Comparison of ENCODE assay signal across 9 cellular contexts in genomic region chr10:84375011-84375410, GRCh38. TPM values are rescaled to one million over a fixed set of nuclear protein-coding genes. Genes with fewer than 3 reads are reported as not detected.
DNase-seq lines count a peak whose midpoint lies in the region; ATAC-seq and TF ChIP-seq lines count a peak whose summit lies in the region.
"Had no signal": no experiment of that assay in that cellular context is flagged by ENCODE, and none has a peak within 500 bp of the region (broad histone marks: within the 10 kb centered on the region; RNA-seq: fewer than 3 reads in every experiment).

No MANE protein-coding gene starts in this region.

- H3K4me3 ChIP-seq in BJ (ENCODE audit: low read depth, low read length) (no peak overlapping the region), GM12865 (ENCODE audit: low read depth, low read length) (no peak overlapping the region), OCI-LY7 (ENCODE audit: low read depth, low read length, poor library complexity, severe bottlenecking) (no peak overlapping the region), thoracic aorta (no peak overlapping the region)
- H3K4me3 ChIP-seq: skin epidermis had no signal

- no TSS peak for BruUV-seq in OCI-LY7 (replicated peaks; lab: Mats Ljungman, UMichigan)

- ATAC-seq in HG03378 (IDR thresholded peaks at IDR 0.05; ENCODE audit: unreplicated experiment) (peak; percentile 57), thoracic aorta (ENCODE audit: insufficient number of reproducible peaks, low FRiP score, low read depth) (no peak), GM18517 (IDR thresholded peaks at IDR 0.05; ENCODE audit: unreplicated experiment) (no peak)

- H3K27ac ChIP-seq in OCI-LY7 (ENCODE audit: low read depth, low read length, poor library complexity, severe bottlenecking) (no peak overlapping the region), thoracic aorta (no peak overlapping the region)
- H3K27ac ChIP-seq: skin epidermis had no signal

- H3K9me2 ChIP-seq in OCI-LY7 (ENCODE audit: insufficient read depth, low read length), result no peaks in the 10 kb centered on the region

- H4K20me1 ChIP-seq in OCI-LY7 (ENCODE audit: insufficient read depth, low read length), result no peaks in the 10 kb centered on the region

- CTCF ChIA-PET in BJ (lab: Yijun Ruan, JAX), result interaction anchor here (1.0 to 5.8 kb wide), 7 partner anchors 20 to 164 kb away, joined by 3 to 106 read pairs (median 4); no protein-coding TSS in a partner anchor
- CTCF ChIA-PET in OCI-LY7 (lab: Charles Lee; ENCODE audit: unreplicated experiment), result no interaction called here

- H3K4me2 ChIP-seq in OCI-LY7 (ENCODE audit: low read length), result no peak overlapping the region

- TF ChIP-seq CTCF in BJ (IDR thresholded peaks at IDR 0.05; ENCODE audit: insufficient read depth, low read depth, low read length) (peak; percentile 62), GM12865 (IDR thresholded peaks at IDR 0.05; ENCODE audit: insufficient read depth, low read depth, low read length, missing control alignments) (peak; percentile 57), OCI-LY7 (conservative IDR thresholded peaks at IDR 0.05; ENCODE audit: low read length) (peak; percentile 93), thoracic aorta (IDR thresholded peaks at IDR 0.05) (peak; percentile 76)

- H3K27me3 ChIP-seq in BJ (ENCODE audit: control insufficient read depth, insufficient read depth, low read length) (no peaks in the 10 kb centered on the region), thoracic aorta (replicated peaks; ENCODE audit: insufficient read depth) (no peaks in the 10 kb centered on the region)

- no peak overlapping the region for H2AFZ ChIP-seq in OCI-LY7 (ENCODE audit: low read length)

- DNase-seq in BJ (ENCODE audit: low read depth), result peak; percentile 12
- DNase-seq in GM12865 (ENCODE audit: low read depth), result peak; percentile 69
- peak; percentile 57 for DNase-seq in OCI-LY7 (ENCODE audit: low spot score)
- DNase-seq in brain pericyte (ENCODE audit: low read depth, low spot score), result peak; percentile 27
- DNase-seq in left kidney (ENCODE audit: low read depth, low spot score), result peak; percentile 70
- no peak for DNase-seq in thoracic aorta (ENCODE audit: low spot score)

- POLR2A ChIA-PET in BJ (lab: Charles Lee) (no interaction called here), OCI-LY7 (lab: Charles Lee) (no interaction called here)

- H3K79me2 ChIP-seq in OCI-LY7 (ENCODE audit: insufficient read depth, low read depth, low read length), result no peaks in the 10 kb centered on the region

- H3K9me3 ChIP-seq in OCI-LY7 (ENCODE audit: low read length), result no peaks in the 10 kb centered on the region
- no peaks in the 10 kb centered on the region for H3K9me3 ChIP-seq in thoracic aorta

- peaks cover 2% of the 10 kb centered on the region for H3K36me3 ChIP-seq in BJ (ENCODE audit: control insufficient read depth, insufficient read depth, low read length)
- H3K36me3 ChIP-seq in OCI-LY7 (ENCODE audit: insufficient read depth, low read length), result peaks cover 8% of the 10 kb centered on the region
- H3K36me3 ChIP-seq in thoracic aorta, result peaks cover 5% of the 10 kb centered on the region

- H3K4me1 ChIP-seq in OCI-LY7 (ENCODE audit: insufficient read depth, low read length, poor library complexity, severe bottlenecking) (no peaks in the 10 kb centered on the region), thoracic aorta (ENCODE audit: control insufficient read depth in 1 of 2, low read depth in 2 of 2) (peaks cover 0 to 5% of the 10 kb centered on the region in 2 donors)

- intact Hi-C loops in OCI-LY7 (cut with micrococcal nuclease; ENCODE audit: unreplicated experiment), result loop anchor here (1.0 to 2.0 kb wide), 2 partner anchors 110 to 162 kb away; no protein-coding TSS in a partner anchor

RNA-seq across cellular contexts. Expression of gene CCSER2, which starts 46.6 kb away (rescaled TPM):
- polyA plus RNA-seq in BJ (2011; rRNA removed), result 28.7 and 29.5 TPM in 2 replicates
- polyA minus RNA-seq in BJ (2011; rRNA and poly(A)+ RNA removed), result 13.3 and 17.3 TPM in 2 replicates
- total RNA-seq in OCI-LY7 (2014; rRNA removed; shearing (Covaris generic)), result 11.1 and 15.9 TPM in 2 replicates
- 30.1 and 33.3 TPM in 2 replicates for total RNA-seq in OCI-LY7 (2022)
- 10 to 100 TPM; 39.0 to 60.6 TPM for total RNA-seq in thoracic aorta
